ENCODE assay signal across 8 cellular contexts in the genomic region with DNA sequence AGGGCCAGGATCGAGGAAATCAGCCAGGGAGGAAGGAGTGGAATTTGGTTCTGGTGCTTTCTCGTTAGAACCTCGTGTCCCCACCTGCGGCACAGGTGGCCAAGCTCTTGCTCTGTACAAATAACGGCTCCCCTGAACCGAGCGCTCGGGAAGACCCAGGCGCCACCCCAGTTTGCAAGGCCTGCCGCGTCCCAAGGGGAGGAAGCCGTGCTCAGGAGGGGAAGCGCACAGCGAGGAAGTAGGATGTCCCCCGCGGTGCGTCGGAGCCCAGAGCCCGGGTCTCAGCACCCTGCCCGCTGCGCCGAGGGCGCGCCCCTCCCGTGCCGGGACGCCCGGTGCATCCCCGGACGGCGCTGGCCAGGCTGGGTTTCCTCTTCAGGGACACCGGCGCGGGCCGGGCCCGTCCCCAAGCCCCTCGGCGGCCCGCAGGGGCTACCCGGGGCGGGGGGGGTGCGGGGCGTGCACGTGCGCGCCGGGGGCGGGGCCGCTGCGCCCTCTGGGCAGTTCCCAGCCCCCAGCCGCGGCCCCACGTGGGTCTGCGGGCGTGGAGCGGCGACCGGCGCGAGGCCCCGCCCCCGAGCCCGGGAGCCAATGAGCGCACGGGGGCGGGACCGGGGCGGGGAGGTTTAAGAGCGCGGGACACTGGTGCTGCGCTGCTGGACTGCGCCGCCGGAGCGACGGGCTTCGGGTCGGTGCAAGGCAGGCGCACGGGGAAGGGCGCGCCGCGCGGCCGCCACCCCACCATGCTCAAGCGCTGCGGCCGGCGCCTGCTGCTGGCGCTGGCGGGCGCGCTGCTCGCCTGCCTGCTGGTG. TPM values are rescaled to one million over a fixed set of nuclear protein-coding genes. Genes with fewer than 3 reads are reported as not detected.
DNase-seq lines count a peak whose midpoint lies in the region; ATAC-seq and TF ChIP-seq lines count a peak whose summit lies in the region.

A gene with protein sequence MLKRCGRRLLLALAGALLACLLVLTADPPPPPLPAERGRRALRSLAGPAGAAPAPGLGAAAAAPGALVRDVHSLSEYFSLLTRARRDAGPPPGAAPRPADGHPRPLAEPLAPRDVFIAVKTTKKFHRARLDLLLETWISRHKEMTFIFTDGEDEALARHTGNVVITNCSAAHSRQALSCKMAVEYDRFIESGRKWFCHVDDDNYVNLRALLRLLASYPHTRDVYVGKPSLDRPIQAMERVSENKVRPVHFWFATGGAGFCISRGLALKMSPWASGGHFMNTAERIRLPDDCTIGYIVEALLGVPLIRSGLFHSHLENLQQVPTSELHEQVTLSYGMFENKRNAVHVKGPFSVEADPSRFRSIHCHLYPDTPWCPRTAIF (plus strand): TSS at position 656 of the 812 bp plus-strand sequence. CDS start 88 bp downstream, at position 744.

- no peak within 1 kb of the TSS for H3K27ac ChIP-seq in DOHH2 (ENCODE audit: low read depth, low read length)

- H3K79me2 ChIP-seq in DOHH2 (ENCODE audit: control insufficient read depth, low read length): no peaks in the 10 kb centered on the region

- no peaks in the 10 kb centered on the region; the same call in 1 of the 2 replicates for H3F3A ChIP-seq in DOHH2 (ENCODE audit: control insufficient read depth, insufficient read depth)

- DNase-seq in KG1 (lab: John Stamatoyannopoulos, UW): peak; percentile 89
- DNase-seq in RPMI8226: peak; percentile 97
- DNase-seq in fibroblast of pulmonary artery (ENCODE audit: low read depth): peak; percentile 88

- H3K36me3 Mint-ChIP-seq in activated T-helper 17 cell treated with anti-CD3 and anti-CD28 coated beads, Interleukin-2, amount 50 U/mL, for 72 hours (ENCODE audit: low read depth): peaks cover 26% of the 10 kb centered on the region
- peaks cover 4% of the 10 kb centered on the region for H3K36me3 Mint-ChIP-seq in nephron (ENCODE audit: low read depth)
- H3K36me3 Mint-ChIP-seq in stimulated activated naive CD8-positive, alpha-beta T cell treated with anti-CD3 and anti-CD28 coated beads, Interleukin-15, Interleukin-2, amounts not matched to agents 100 ng/mL and 50 ng/mL, for 24 hours (ENCODE audit: low read depth): no peaks in the 10 kb centered on the region

- H3K4me1 ChIP-seq in DOHH2 (ENCODE audit: control insufficient read depth, low read length): peaks cover 36% of the 10 kb centered on the region

- H3K9me3 Mint-ChIP-seq in activated T-helper 17 cell treated with anti-CD3 and anti-CD28 coated beads, Interleukin-2, amount 50 U/mL, for 72 hours: no peaks in the 10 kb centered on the region
- H3K9me3 Mint-ChIP-seq in nephron: no peaks in the 10 kb centered on the region
- H3K9me3 Mint-ChIP-seq in stimulated activated naive CD8-positive, alpha-beta T cell treated with anti-CD3 and anti-CD28 coated beads, Interleukin-15, Interleukin-2, amounts not matched to agents 100 ng/mL and 50 ng/mL, for 24 hours: no peaks in the 10 kb centered on the region

- H3K9me2 ChIP-seq in DOHH2 (replicated peaks; ENCODE audit: control insufficient read depth, low read length): no peaks in the 10 kb centered on the region

- peak within 1 kb of the TSS; percentile 73 for H3K4me3 ChIP-seq in DOHH2 (ENCODE audit: low read length)
- H3K4me3 ChIP-seq in fibroblast of pulmonary artery (replicated peaks; ENCODE audit: low read depth, low read length): peak within 1 kb of the TSS; percentile 53

- H3K4me1 Mint-ChIP-seq in activated T-helper 17 cell treated with anti-CD3 and anti-CD28 coated beads, Interleukin-2, amount 50 U/mL, for 72 hours: peaks cover 6% of the 10 kb centered on the region
- peaks cover 44% of the 10 kb centered on the region for H3K4me1 Mint-ChIP-seq in nephron
- peaks cover 55% of the 10 kb centered on the region for H3K4me1 Mint-ChIP-seq in stimulated activated naive CD8-positive, alpha-beta T cell treated with anti-CD3 and anti-CD28 coated beads, Interleukin-15, Interleukin-2, amounts not matched to agents 100 ng/mL and 50 ng/mL, for 24 hours (ENCODE audit: low read depth)

- peaks cover 5% of the 10 kb centered on the region; the same call in 1 of the 2 replicates for H4K20me1 ChIP-seq in DOHH2 (ENCODE audit: control insufficient read depth, insufficient read depth, low read depth, low read length)

- H3K27me3 ChIP-seq in DOHH2 (ENCODE audit: control insufficient read depth, low read length): peaks cover 65% of the 10 kb centered on the region

- no peaks in the 10 kb centered on the region for H3K36me3 ChIP-seq in DOHH2 (ENCODE audit: control insufficient read depth, low read length)

- H3K9me3 ChIP-seq in DOHH2 (ENCODE audit: control insufficient read depth, insufficient read depth, low read length): no peaks in the 10 kb centered on the region

- peak; percentile 80 for ATAC-seq in GM21723 (IDR thresholded peaks at IDR 0.05; ENCODE audit: unreplicated experiment)
- peak; percentile 78 for ATAC-seq in activated T-helper 17 cell treated with anti-CD3 and anti-CD28 coated beads, Interleukin-2, amount 50 U/mL, for 72 hours (replicated peaks)

- TF ChIP-seq CTCF in DOHH2 (IDR thresholded peaks at IDR 0.05; ENCODE audit: low read depth, low read length, poor library complexity, severe bottlenecking) (no peak), fibroblast of pulmonary artery (IDR thresholded peaks at IDR 0.05; ENCODE audit: low read length, missing control alignments) (no peak), nephron (IDR thresholded peaks at IDR 0.05; ENCODE audit: unreplicated experiment in 3 of 3) (no peak)

- H3K4me3 Mint-ChIP-seq in activated T-helper 17 cell treated with anti-CD3 and anti-CD28 coated beads, Interleukin-2, amount 50 U/mL, for 72 hours: peak within 1 kb of the TSS; percentile 87
- H3K4me3 Mint-ChIP-seq in nephron: peak within 1 kb of the TSS; percentile 89 to 93 (median 93)
- H3K4me3 Mint-ChIP-seq in stimulated activated naive CD8-positive, alpha-beta T cell treated with anti-CD3 and anti-CD28 coated beads, Interleukin-15, Interleukin-2, amounts not matched to agents 100 ng/mL and 50 ng/mL, for 24 hours: peak within 1 kb of the TSS; percentile 91

- peak within 1 kb of the TSS; percentile 88 for H3K4me2 ChIP-seq in DOHH2 (ENCODE audit: low read length)

- peak within 1 kb of the TSS; percentile 76 for H3K27ac Mint-ChIP-seq in activated T-helper 17 cell treated with anti-CD3 and anti-CD28 coated beads, Interleukin-2, amount 50 U/mL, for 72 hours
- peak within 1 kb of the TSS; percentile 91 to 93 (median 93) for H3K27ac Mint-ChIP-seq in nephron
- peak within 1 kb of the TSS; percentile 80 for H3K27ac Mint-ChIP-seq in stimulated activated naive CD8-positive, alpha-beta T cell treated with anti-CD3 and anti-CD28 coated beads, Interleukin-15, Interleukin-2, amounts not matched to agents 100 ng/mL and 50 ng/mL, for 24 hours

- H3K27me3 Mint-ChIP-seq in activated T-helper 17 cell treated with anti-CD3 and anti-CD28 coated beads, Interleukin-2, amount 50 U/mL, for 72 hours: no peaks in the 10 kb centered on the region
- H3K27me3 Mint-ChIP-seq in nephron (ENCODE audit: low read depth): peaks cover 7% of the 10 kb centered on the region
- no peaks in the 10 kb centered on the region for H3K27me3 Mint-ChIP-seq in stimulated activated naive CD8-positive, alpha-beta T cell treated with anti-CD3 and anti-CD28 coated beads, Interleukin-15, Interleukin-2, amounts not matched to agents 100 ng/mL and 50 ng/mL, for 24 hours

RNA-seq across cellular contexts. Expression of the gene that starts here (rescaled TPM):
- 10 to 100 TPM; 42.6 to 48.8 TPM for total RNA-seq in activated T-helper 17 cell treated with anti-CD3 and anti-CD28 coated beads, Interleukin-2, amount 50 U/mL, for 72 hours
